Comparison of ENCODE assay signal across 21 cellular contexts in genomic region chr10:17661510-17661909, GRCh38.
"Had no signal": no experiment of that assay in that cellular context is flagged by ENCODE, and none has a peak within 500 bp of the region (broad histone marks: within the 10 kb centered on the region; RNA-seq: fewer than 3 reads in every experiment).

No MANE protein-coding gene starts in this region.

- H3K4me3 ChIP-seq: breast epithelium, esophagus muscularis mucosa, heart right ventricle, left ventricle myocardium inferior, lung, tibial nerve had no signal

- H3K4me1 Mint-ChIP-seq: nephron had no signal

- H3K9me3 ChIP-seq: esophagus muscularis mucosa had no signal

- H3K4me1 ChIP-seq: breast epithelium had no signal

- H3K36me3 ChIP-seq: breast epithelium had no signal

- DNase-seq: activated CD4-positive, alpha-beta memory T cell treated with anti-CD3 and anti-CD28 coated beads for 36 hours; activated CD4-positive, alpha-beta T cell treated with anti-CD3 and anti-CD28 coated beads, Interleukin-2, amount 10 ng/mL, durations not matched to agents 24 days and 14 days; activated gamma-delta T cell; activated naive CD4-positive, alpha-beta T cell treated with anti-CD3 and anti-CD28 coated beads, Interleukin-2, amount 50 U/mL, for 16 hours; activated naive CD8-positive, alpha-beta T cell treated with anti-CD3 and anti-CD28 coated beads, Interleukin-2, amount 50 U/mL, for 24 hours; central memory CD4-positive, alpha-beta T cell; foreskin keratinocyte; heart right ventricle; left ventricle myocardium inferior; posterior cingulate gyrus; right cardiac atrium; stimulated activated CD4-positive, alpha-beta T cell treated with anti-CD3 and anti-CD28 coated beads, Interleukin-15, amount 100 ng/mL, for 24 hours; stimulated activated CD4-positive, alpha-beta T cell treated with anti-CD3 and anti-CD28 coated beads, Interleukin-2, amount 100 ng/mL, for 24 hours; stimulated activated naive CD4-positive, alpha-beta T cell; T-helper 1 cell had no signal

- ATAC-seq: activated naive CD8-positive, alpha-beta T cell treated with anti-CD3 and anti-CD28 coated beads, Interleukin-2, amount 50 U/mL, for 24 hours; foreskin keratinocyte; heart right ventricle; right cardiac atrium had no signal

- H3K27me3 Mint-ChIP-seq: activated CD4-positive, alpha-beta memory T cell treated with anti-CD3 and anti-CD28 coated beads for 36 hours; activated CD4-positive, alpha-beta T cell treated with anti-CD3 and anti-CD28 coated beads, Interleukin-2, amount 10 ng/mL, durations not matched to agents 24 days and 14 days; activated naive CD8-positive, alpha-beta T cell treated with anti-CD3 and anti-CD28 coated beads, Interleukin-2, amount 50 U/mL, for 24 hours had no signal

- H3K27me3 ChIP-seq: breast epithelium, esophagus muscularis mucosa, foreskin keratinocyte, heart right ventricle, tibial nerve had no signal

- H3K27ac ChIP-seq: breast epithelium, esophagus muscularis mucosa, foreskin keratinocyte, left ventricle myocardium inferior had no signal

- H3K4me3 Mint-ChIP-seq: activated CD4-positive, alpha-beta memory T cell treated with anti-CD3 and anti-CD28 coated beads for 36 hours; activated CD4-positive, alpha-beta T cell treated with anti-CD3 and anti-CD28 coated beads, Interleukin-2, amount 10 ng/mL, durations not matched to agents 24 days and 14 days; activated naive CD8-positive, alpha-beta T cell treated with anti-CD3 and anti-CD28 coated beads, Interleukin-2, amount 50 U/mL, for 24 hours; activated T-helper 1 cell treated with anti-CD3 and anti-CD28 coated beads, Interleukin-12 subunit alpha, Interleukin-12 subunit beta, Interleukin-2, Interleukin-4 antibody, amounts not matched to agents 30 ng/mL and 10 ng/mL and 1 ng/mL, durations not matched to agents 14 hours and 24 hours and 36 hours; nephron had no signal

- H3K27ac Mint-ChIP-seq: activated CD4-positive, alpha-beta memory T cell treated with anti-CD3 and anti-CD28 coated beads for 36 hours; activated CD4-positive, alpha-beta T cell treated with anti-CD3 and anti-CD28 coated beads, Interleukin-2, amount 10 ng/mL, durations not matched to agents 24 days and 14 days; activated naive CD8-positive, alpha-beta T cell treated with anti-CD3 and anti-CD28 coated beads, Interleukin-2, amount 50 U/mL, for 24 hours; activated T-helper 1 cell treated with anti-CD3 and anti-CD28 coated beads, Interleukin-12 subunit alpha, Interleukin-12 subunit beta, Interleukin-2, Interleukin-4 antibody, amounts not matched to agents 30 ng/mL and 10 ng/mL and 1 ng/mL, durations not matched to agents 14 hours and 24 hours and 36 hours; nephron had no signal

- H3K9me3 Mint-ChIP-seq: activated CD4-positive, alpha-beta memory T cell treated with anti-CD3 and anti-CD28 coated beads for 36 hours; activated T-helper 1 cell treated with anti-CD3 and anti-CD28 coated beads, Interleukin-12 subunit alpha, Interleukin-12 subunit beta, Interleukin-2, Interleukin-4 antibody, amounts not matched to agents 30 ng/mL and 10 ng/mL and 1 ng/mL, durations not matched to agents 14 hours and 24 hours and 36 hours had no signal
